ENCODE assay signal across 10 cellular contexts in genomic region chr7:32275216-32275979, GRCh38.
DNase-seq lines count a peak whose midpoint lies in the region; ATAC-seq lines count a peak whose summit lies in the region.
"Had no signal": no experiment of that assay in that cellular context is flagged by ENCODE, and none has a peak within 500 bp of the region (broad histone marks: within the 10 kb centered on the region; RNA-seq: fewer than 3 reads in every experiment).

No MANE protein-coding gene starts in this region.

- DNase-seq in EH (ENCODE audit: low read depth) (peak; percentile 2), SKM-1 treated with dmso at 0.1 percent for 144 hours (lab: John Stamatoyannopoulos, UW; ENCODE audit: unreplicated experiment) (peak; percentile 28), cortex of kidney (lab: John Stamatoyannopoulos, UW) (no peak), hippocampal formation (lab: John Stamatoyannopoulos, UW) (no peak)
- DNase-seq in activated CD4-positive, alpha-beta T cell treated with anti-CD3 and anti-CD28 coated beads for 1 hour, result no peak
- DNase-seq: thyroid gland, WERI-Rb-1 had no signal

- ATAC-seq in GM19438 (IDR thresholded peaks at IDR 0.05; ENCODE audit: low read depth, unreplicated experiment), result peak; percentile 66
- peak; percentile 68 for ATAC-seq in HG03354 (IDR thresholded peaks at IDR 0.05; ENCODE audit: poor library complexity, severe bottlenecking, unreplicated experiment)
- no peak for ATAC-seq in GM21529 (IDR thresholded peaks at IDR 0.05; ENCODE audit: unreplicated experiment)

Comparison
In these comparisons a context has a peak if more than half of its experiments do, and no peak if none do; other contexts are left out.
1. DNase-seq: peak in EH (single experiment) and SKM-1 treated with dmso at 0.1 percent for 144 hours (single experiment); none in activated CD4-positive, alpha-beta T cell treated with anti-CD3 and anti-CD28 coated beads for 1 hour (single experiment), cortex of kidney (single experiment) and hippocampal formation (0 of 2).